ENCODE assay signal across 9 cellular contexts in the genomic region with DNA sequence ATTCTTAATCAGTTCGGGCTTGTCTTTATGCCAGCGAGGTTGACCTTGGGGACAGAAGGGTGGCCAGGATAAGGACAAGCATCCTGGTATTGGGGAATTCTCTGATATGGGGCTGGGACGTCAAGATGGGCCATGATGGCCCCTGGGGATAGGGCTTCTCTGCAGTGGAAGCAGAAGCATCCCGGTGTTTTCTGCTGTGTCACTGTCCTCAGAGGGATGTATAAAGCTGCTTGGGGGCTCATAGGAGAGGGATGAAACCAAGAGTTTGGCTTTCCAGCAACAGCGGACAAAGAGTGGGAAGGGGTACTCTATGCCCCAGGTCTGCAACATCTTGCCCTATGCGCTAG. TPM values are rescaled to one million over a fixed set of nuclear protein-coding genes. Genes with fewer than 3 reads are reported as not detected.
DNase-seq lines count a peak whose midpoint lies in the region; ATAC-seq, FAIRE-seq and TF ChIP-seq lines count a peak whose summit lies in the region.
"Had no signal": no experiment of that assay in that cellular context is flagged by ENCODE, and none has a peak within 500 bp of the region (broad histone marks: within the 10 kb centered on the region; RNA-seq: fewer than 3 reads in every experiment).

No MANE protein-coding gene starts in this region.

- in situ Hi-C loops in ACHN (cut with HindIII; ENCODE audit: low pct_ligation_motif_present, low pct_unique_long_range_greater_than_20kb, low sequenced_read_pairs): no loop called here

- FAIRE-seq in kidney (lab: Jason Lieb, UNC): no peak
- FAIRE-seq: islet of Langerhans had no signal

- peaks cover 27 to 37% of the 10 kb centered on the region in 2 donors for H3K4me1 ChIP-seq in kidney (ENCODE audit: control insufficient read depth in 1 of 2, insufficient read depth in 1 of 2, low read depth in 1 of 2, low read length in 2 of 2)

- peaks cover 12 to 30% of the 10 kb centered on the region in 2 donors for H3K36me3 ChIP-seq in kidney (ENCODE audit: control insufficient read depth in 1 of 2, insufficient read depth in 2 of 2, low read length in 2 of 2)

- H3K9me3 ChIP-seq in kidney (ENCODE audit: control insufficient read depth in 1 of 2, low read length in 2 of 2): no peaks in the 10 kb centered on the region

- ATAC-seq in activated B cell treated with CpG ODN at 0.5 μM for 24 hours (ENCODE audit: low read depth): no peak
- ATAC-seq in stimulated activated effector memory CD8-positive, alpha-beta T cell treated with anti-CD3 and anti-CD28 coated beads, Interleukin-12 subunit alpha, Interleukin-12 subunit beta, amount 100 ng/mL, for 72 hours: no peak
- no peak for ATAC-seq in GM21367 (IDR thresholded peaks at IDR 0.05; ENCODE audit: unreplicated experiment)

- H3K9me3 Mint-ChIP-seq in T-helper 1 cell treated with Interleukin-12 subunit alpha and Interleukin-12 subunit beta and Interleukin-4 antibody, amounts not matched to agents 30 μg/mL and 1 μg/mL, for 36 hours: no peaks in the 10 kb centered on the region
- H3K9me3 Mint-ChIP-seq in activated B cell treated with CpG ODN at 0.5 μM for 24 hours: no peaks in the 10 kb centered on the region
- H3K9me3 Mint-ChIP-seq in stimulated activated effector memory CD8-positive, alpha-beta T cell treated with anti-CD3 and anti-CD28 coated beads, Interleukin-12 subunit alpha, Interleukin-12 subunit beta, amount 100 ng/mL, for 72 hours: no peaks in the 10 kb centered on the region

- CTCF ChIA-PET in activated B cell treated with CpG ODN at 0.5 μM for 24 hours (lab: Charles Lee): no interaction called here

- peak overlapping the region; percentile 67 to 88 for H3K4me3 ChIP-seq in kidney (ENCODE audit: low read length in 2 of 2)

- DNase-seq in T-helper 1 cell (no peak), activated B cell treated with CpG ODN at 0.5 μM for 24 hours (no peak), kidney (no peak), cerebellar cortex (ENCODE audit: low spot score) (no peak), ACHN (no peak)
- DNase-seq in stimulated activated effector memory CD8-positive, alpha-beta T cell treated with anti-CD3 and anti-CD28 coated beads, Interleukin-12 subunit alpha, Interleukin-12 subunit beta, amount 100 ng/mL, for 72 hours (ENCODE audit: low spot score in 2 of 2): no peak

- H3K27ac ChIP-seq in kidney (ENCODE audit: low read depth in 2 of 2, low read length in 2 of 2): peak overlapping the region; percentile 95 to 99

- H3K9ac ChIP-seq in kidney (ENCODE audit: low read length in 2 of 2): peak overlapping the region; percentile 15 to 94

- POLR2A ChIA-PET in activated B cell treated with CpG ODN at 0.5 μM for 24 hours (lab: Charles Lee): no interaction called here

- peak overlapping the region; percentile 68 for H3K4me3 Mint-ChIP-seq in T-helper 1 cell treated with Interleukin-12 subunit alpha and Interleukin-12 subunit beta and Interleukin-4 antibody, amounts not matched to agents 30 μg/mL and 1 μg/mL, for 36 hours
- H3K4me3 Mint-ChIP-seq in activated B cell treated with CpG ODN at 0.5 μM for 24 hours: peak overlapping the region; percentile 78
- peak overlapping the region; percentile 82 for H3K4me3 Mint-ChIP-seq in stimulated activated effector memory CD8-positive, alpha-beta T cell treated with anti-CD3 and anti-CD28 coated beads, Interleukin-12 subunit alpha, Interleukin-12 subunit beta, amount 100 ng/mL, for 72 hours

- peaks cover 30% of the 10 kb centered on the region for H3K4me1 Mint-ChIP-seq in T-helper 1 cell treated with Interleukin-12 subunit alpha and Interleukin-12 subunit beta and Interleukin-4 antibody, amounts not matched to agents 30 μg/mL and 1 μg/mL, for 36 hours (ENCODE audit: low read depth)
- H3K4me1 Mint-ChIP-seq in activated B cell treated with CpG ODN at 0.5 μM for 24 hours: peaks cover 18% of the 10 kb centered on the region
- peaks cover 22% of the 10 kb centered on the region for H3K4me1 Mint-ChIP-seq in stimulated activated effector memory CD8-positive, alpha-beta T cell treated with anti-CD3 and anti-CD28 coated beads, Interleukin-12 subunit alpha, Interleukin-12 subunit beta, amount 100 ng/mL, for 72 hours

- peaks cover 20% of the 10 kb centered on the region for H3K27me3 Mint-ChIP-seq in T-helper 1 cell treated with Interleukin-12 subunit alpha and Interleukin-12 subunit beta and Interleukin-4 antibody, amounts not matched to agents 30 μg/mL and 1 μg/mL, for 36 hours (ENCODE audit: low read depth)
- H3K27me3 Mint-ChIP-seq in activated B cell treated with CpG ODN at 0.5 μM for 24 hours: peaks cover 31% of the 10 kb centered on the region

- intact Hi-C loops in activated B cell treated with CpG ODN at 0.5 μM for 24 hours (cut with micrococcal nuclease) (loop anchor here (5.0 to 10.0 kb wide), 3 partner anchors 760 to 1170 kb away; a partner anchor contains a TSS), kidney (cut with DNase I) (no loop called here)

- H3K36me3 Mint-ChIP-seq in T-helper 1 cell treated with Interleukin-12 subunit alpha and Interleukin-12 subunit beta and Interleukin-4 antibody, amounts not matched to agents 30 μg/mL and 1 μg/mL, for 36 hours (ENCODE audit: low read depth): peaks cover 4% of the 10 kb centered on the region
- no peaks in the 10 kb centered on the region for H3K36me3 Mint-ChIP-seq in activated B cell treated with CpG ODN at 0.5 μM for 24 hours (ENCODE audit: low read depth)
- no peaks in the 10 kb centered on the region for H3K36me3 Mint-ChIP-seq in stimulated activated effector memory CD8-positive, alpha-beta T cell treated with anti-CD3 and anti-CD28 coated beads, Interleukin-12 subunit alpha, Interleukin-12 subunit beta, amount 100 ng/mL, for 72 hours

- TF ChIP-seq CTCF in activated B cell treated with CpG ODN at 0.5 μM for 24 hours (IDR thresholded peaks at IDR 0.05) (no peak), kidney (IDR thresholded peaks at IDR 0.05; ENCODE audit: borderline replicate concordance, extremely low read depth, insufficient read depth) (no peak)

- no peak overlapping the region for H3K27ac Mint-ChIP-seq in T-helper 1 cell treated with Interleukin-12 subunit alpha and Interleukin-12 subunit beta and Interleukin-4 antibody, amounts not matched to agents 30 μg/mL and 1 μg/mL, for 36 hours
- no peak overlapping the region for H3K27ac Mint-ChIP-seq in activated B cell treated with CpG ODN at 0.5 μM for 24 hours
- no peak overlapping the region for H3K27ac Mint-ChIP-seq in stimulated activated effector memory CD8-positive, alpha-beta T cell treated with anti-CD3 and anti-CD28 coated beads, Interleukin-12 subunit alpha, Interleukin-12 subunit beta, amount 100 ng/mL, for 72 hours

RNA-seq across cellular contexts. Expression of a gene that starts 1.4 kb away (rescaled TPM):
- total RNA-seq in activated B cell treated with CpG ODN at 0.5 μM for 24 hours: 1.6 and 1.8 TPM in 2 replicates
- 686 TPM for total RNA-seq in kidney
- polyA plus RNA-seq in kidney (ENCODE audit: insufficient read depth, low read depth, low replicate concordance): 1,441 TPM

Comparison
In these comparisons a context has a peak if more than half of its experiments do, and no peak if none do; other contexts are left out.
1. RNA of a gene that starts 1.4 kb away (total RNA-seq): 686 TPM in kidney (single experiment); 1.6 to 1.8 TPM in activated B cell treated with CpG ODN at 0.5 μM for 24 hours; every median in the first group is over 100 times any median in the second.
2. Peak in every context shown above with its lines, with median percentiles within 50 percentile points of each other: H3K4me3 Mint-ChIP-seq.